ENCODE assay signal across 18 cellular contexts in genomic region chr10:46547331-46547880, GRCh38. TPM values are rescaled to one million over a fixed set of nuclear protein-coding genes. Genes with fewer than 3 reads are reported as not detected.
DNase-seq lines count a peak whose midpoint lies in the region; ATAC-seq, FAIRE-seq and TF ChIP-seq lines count a peak whose summit lies in the region.
"Had no signal": no experiment of that assay in that cellular context is flagged by ENCODE, and none has a peak within 500 bp of the region (broad histone marks: within the 10 kb centered on the region; RNA-seq: fewer than 3 reads in every experiment).

No MANE protein-coding gene starts in this region.

- TF ChIP-seq CTCF in right lobe of liver (IDR thresholded peaks at IDR 0.05) (no peak), HepG2 (CRISPR knock-in tag; IDR thresholded peaks at IDR 0.05) (no peak), ascending aorta (IDR thresholded peaks at IDR 0.05) (no peak), nephron progenitor cell (IDR thresholded peaks at IDR 0.05) (no peak), OCI-LY7 (conservative IDR thresholded peaks at IDR 0.05; ENCODE audit: low read length) (no peak)

- H3K9me3 Mint-ChIP-seq in nephron progenitor cell = no peaks in the 10 kb centered on the region
- H3K9me3 Mint-ChIP-seq: activated T-helper 2 cell treated with anti-CD3 and anti-CD28 coated beads, Interferon-gamma antibody, Interleukin-2, Interleukin-4, amounts not matched to agents 10 μg/mL and 5 μg/mL and 100 μg/mL, durations not matched to agents 14 hours and 24 hours and 36 hours; endodermal cell had no signal

- H3K9ac ChIP-seq in HepG2 (ENCODE audit: insufficient read depth, low read depth, low read length) = no peak overlapping the region

- H3K36me3 ChIP-seq in right lobe of liver = no peaks in the 10 kb centered on the region
- H3K36me3 ChIP-seq in HepG2 (replicated peaks in 1 of 2; ENCODE audit: control insufficient read depth in 1 of 2, insufficient read depth in 2 of 2, low read length in 2 of 2) = no peaks in the 10 kb centered on the region
- no peaks in the 10 kb centered on the region for H3K36me3 ChIP-seq in ascending aorta
- no peaks in the 10 kb centered on the region for H3K36me3 ChIP-seq in OCI-LY7 (ENCODE audit: insufficient read depth, low read length)
- H3K36me3 ChIP-seq: cardiac muscle cell, thoracic aorta had no signal

- no peaks in the 10 kb centered on the region for H3K36me3 Mint-ChIP-seq in nephron progenitor cell (ENCODE audit: low read depth)

- no peak overlapping the region for H2AFZ ChIP-seq in HepG2 (ENCODE audit: low read length)
- H2AFZ ChIP-seq in OCI-LY7 (ENCODE audit: low read length) = no peak overlapping the region

- no peak for ATAC-seq in right lobe of liver
- ATAC-seq in HepG2 = no peak
- ATAC-seq in GM19395 (IDR thresholded peaks at IDR 0.05; ENCODE audit: unreplicated experiment) = no peak
- ATAC-seq: activated CD4-positive, CD25-positive, alpha-beta regulatory T cell treated with anti-CD3 and anti-CD28 coated beads, Interleukin-2, amount 50 U/mL, for 24 hours; Panc1 had no signal

- H3K9me3 ChIP-seq in right lobe of liver (no peaks in the 10 kb centered on the region), HepG2 (ENCODE audit: low read length) (no peaks in the 10 kb centered on the region), ascending aorta (no peaks in the 10 kb centered on the region), OCI-LY7 (ENCODE audit: low read length) (no peaks in the 10 kb centered on the region)
- H3K9me3 ChIP-seq: thoracic aorta had no signal

- no peak for TF ChIP-seq POLR2A in right lobe of liver (IDR thresholded peaks at IDR 0.05)
- TF ChIP-seq POLR2A in HepG2 (IDR thresholded peaks at IDR 0.05; ENCODE audit: insufficient read depth in 1 of 2, low read depth in 2 of 2, low read length in 2 of 2) = no peak

- POLR2A ChIA-PET in HepG2 (lab: Yijun Ruan, JAX) = no interaction called here
- POLR2A ChIA-PET in OCI-LY7 (lab: Charles Lee) = no interaction called here

- no peaks in the 10 kb centered on the region for H3K9me2 ChIP-seq in OCI-LY7 (ENCODE audit: insufficient read depth, low read length)

- H4K20me1 ChIP-seq in HepG2 (ENCODE audit: insufficient read depth, low read length) = no peaks in the 10 kb centered on the region
- H4K20me1 ChIP-seq in OCI-LY7 (ENCODE audit: insufficient read depth, low read length) = no peaks in the 10 kb centered on the region

- CTCF ChIA-PET in HepG2 (lab: Yijun Ruan, JAX; ENCODE audit: low intra/inter-chr PET ratio, low total read pairs) (no interaction called here), OCI-LY7 (lab: Charles Lee; ENCODE audit: unreplicated experiment) (interaction anchor here (0.6 kb wide), 1 partner anchor 724 kb away, joined by 3 read pairs; no protein-coding TSS in a partner anchor)

- in situ Hi-C loops in HepG2 (cut with HindIII; ENCODE audit: extremely low pct_ligation_motif_present, low pct_unique_long_range_greater_than_20kb) = no loop called here

- no peaks in the 10 kb centered on the region for H3K27me3 Mint-ChIP-seq in nephron progenitor cell (ENCODE audit: low read depth, poor library complexity)

- H3K27ac Mint-ChIP-seq in nephron progenitor cell = no peak overlapping the region
- H3K27ac Mint-ChIP-seq: activated T-helper 2 cell treated with anti-CD3 and anti-CD28 coated beads, Interferon-gamma antibody, Interleukin-2, Interleukin-4, amounts not matched to agents 10 μg/mL and 5 μg/mL and 100 μg/mL, durations not matched to agents 14 hours and 24 hours and 36 hours; endodermal cell had no signal

- H3K4me3 Mint-ChIP-seq in nephron progenitor cell = no peak overlapping the region
- H3K4me3 Mint-ChIP-seq: endodermal cell had no signal

- BruUV-seq in HepG2 (replicated peaks; lab: Mats Ljungman, UMichigan) = no TSS peak
- no TSS peak for BruUV-seq in OCI-LY7 (replicated peaks; lab: Mats Ljungman, UMichigan)

- H3K27ac ChIP-seq in right lobe of liver (no peak overlapping the region), HepG2 (ENCODE audit: extremely low read length, insufficient read depth, low read length) (no peak overlapping the region), ascending aorta (no peak overlapping the region), OCI-LY7 (ENCODE audit: low read depth, low read length, poor library complexity, severe bottlenecking) (no peak overlapping the region)
- H3K27ac ChIP-seq: C4-2B, cardiac muscle cell, foreskin keratinocyte, thoracic aorta had no signal

- FAIRE-seq in HepG2 (lab: Jason Lieb, UNC) (no peak), urothelium cell line (lab: Jason Lieb, UNC) (peak; percentile 13)

- H3K4me1 Mint-ChIP-seq in nephron progenitor cell = peaks cover 2% of the 10 kb centered on the region

- WGBS in right lobe of liver (ENCODE audit: insufficient coverage, low coverage, low lambda C conversion rate, missing lambda C conversion rate) = 85% methylated on average over 5 of the region's 5 CpGs
- WGBS in HepG2 (ENCODE audit: low lambda C conversion rate) = 9% methylated on average over 5 of the region's 5 CpGs

- TF ChIP-seq EP300 in HepG2 (IDR thresholded peaks at IDR 0.05; ENCODE audit: low read depth in 2 of 2, low read length in 2 of 2) (no peak), HepG2 (CRISPR knock-in tag; IDR thresholded peaks at IDR 0.05; ENCODE audit: borderline replicate concordance) (no peak)

- H3K4me3 ChIP-seq in right lobe of liver = no peak overlapping the region
- no peak overlapping the region for H3K4me3 ChIP-seq in HepG2 (replicated peaks in 1 of 3; ENCODE audit: insufficient read depth in 1 of 3, low read depth in 2 of 3, low read length in 3 of 3)
- H3K4me3 ChIP-seq in ascending aorta = no peak overlapping the region
- H3K4me3 ChIP-seq in OCI-LY7 (ENCODE audit: low read depth, low read length, poor library complexity, severe bottlenecking) = no peak overlapping the region
- H3K4me3 ChIP-seq: cardiac muscle cell, thoracic aorta had no signal

- no peak for TF ChIP-seq RAD21 in HepG2 (CRISPR knock-in tag; IDR thresholded peaks at IDR 0.05)

- H3K4me2 ChIP-seq in HepG2 (ENCODE audit: low read depth, low read length) = no peak overlapping the region
- no peak overlapping the region for H3K4me2 ChIP-seq in OCI-LY7 (ENCODE audit: low read length)

- DNase-seq in right lobe of liver (peak; percentile 14 to 53 (median 37)), HepG2 (ENCODE audit: low spot score) (no peak), ascending aorta (ENCODE audit: low spot score in 2 of 2) (peak; percentile 7 to 59), nephron progenitor cell (peak; percentile 0), urothelium cell line (ENCODE audit: low spot score) (no peak), OCI-LY7 (ENCODE audit: low spot score) (no peak), NOMO-1 (lab: John Stamatoyannopoulos, UW; ENCODE audit: unreplicated experiment in 2 of 2) (no peak)
- DNase-seq: NCI-H187, NCI-H524 had no signal

- H3K4me1 ChIP-seq in right lobe of liver (no peaks in the 10 kb centered on the region), HepG2 (ENCODE audit: insufficient read depth, low read length) (no peaks in the 10 kb centered on the region), ascending aorta (peaks cover 2 to 5% of the 10 kb centered on the region in 2 donors), OCI-LY7 (ENCODE audit: insufficient read depth, low read length, poor library complexity, severe bottlenecking) (no peaks in the 10 kb centered on the region)
- H3K4me1 ChIP-seq: foreskin keratinocyte had no signal

- H3K79me2 ChIP-seq in HepG2 (ENCODE audit: insufficient read depth, low read length) (no peaks in the 10 kb centered on the region), OCI-LY7 (ENCODE audit: insufficient read depth, low read depth, low read length) (no peaks in the 10 kb centered on the region)

- no peaks in the 10 kb centered on the region for H3K27me3 ChIP-seq in right lobe of liver
- H3K27me3 ChIP-seq in HepG2 (ENCODE audit: control insufficient read depth in 1 of 2, insufficient read depth in 2 of 2, low read length in 2 of 2) = peaks cover 11 to 61% of the 10 kb centered on the region in 2 experiments
- H3K27me3 ChIP-seq in ascending aorta = no peaks in the 10 kb centered on the region
- H3K27me3 ChIP-seq: cardiac muscle cell had no signal

- intact Hi-C loops in right lobe of liver (cut with DNase I) (no loop called here), HepG2 (cut with micrococcal nuclease; ENCODE audit: unreplicated experiment) (no loop called here), ascending aorta (cut with DNase I) (no loop called here), OCI-LY7 (cut with micrococcal nuclease; ENCODE audit: unreplicated experiment) (no loop called here)

RNA-seq across cellular contexts. Expression of gene GPRIN2, which starts 9.1 kb away (rescaled TPM):
- total RNA-seq in right lobe of liver (under 1 TPM; 0.19 to 0.84 (median 0.32) TPM), HepG2 (2016; rRNA removed; fragmentation: Illumina TruSeq; extraction: Trizol) (not detected in 2 replicates), ascending aorta (6.3 TPM), OCI-LY7 (2022) (not detected in 2 replicates)
- total RNA-seq in HepG2 (2016; cell fraction: cytosol; rRNA removed; fragmentation: Illumina TruSeq; extraction: Trizol; ENCODE audit: low read depth) = not detected in 2 replicates
- not detected in 2 replicates for total RNA-seq in HepG2 (2016; cell fraction: insoluble cytoplasmic fraction; rRNA removed; fragmentation: Illumina TruSeq; extraction: Trizol)
- not detected in 2 replicates for total RNA-seq in HepG2 (2016; cell fraction: membrane; rRNA removed; fragmentation: Illumina TruSeq; extraction: Trizol)
- not detected in 2 replicates for total RNA-seq in HepG2 (2016; cell fraction: nucleus; rRNA removed; fragmentation: Illumina TruSeq; extraction: Trizol)
- not detected in 2 replicates for polyA plus RNA-seq in HepG2 (2011; rRNA removed)
- polyA plus RNA-seq in HepG2 (2011; cell fraction: cytosol; rRNA removed) = not detected in 2 replicates
- not detected in 2 replicates for polyA plus RNA-seq in HepG2 (2011; cell fraction: nucleus; rRNA removed)
- polyA plus RNA-seq in HepG2 (2012) = not detected in 2 replicates
- not detected in 2 replicates for polyA plus RNA-seq in HepG2 (2016; cell fraction: cytosol; fragmentation: Illumina TruSeq; extraction: Trizol; ENCODE audit: low read depth)
- not detected in 2 replicates for polyA plus RNA-seq in HepG2 (2016; cell fraction: insoluble cytoplasmic fraction; fragmentation: Illumina TruSeq; extraction: Trizol; ENCODE audit: low read depth)
- not detected in 2 replicates for polyA plus RNA-seq in HepG2 (2016; cell fraction: membrane; fragmentation: Illumina TruSeq; extraction: Trizol; ENCODE audit: low read depth)
- not detected in 2 replicates for polyA plus RNA-seq in HepG2 (2016; cell fraction: nucleus; fragmentation: Illumina TruSeq; extraction: Trizol; ENCODE audit: insufficient read depth, low read depth)
- polyA minus RNA-seq in HepG2 (2011; rRNA and poly(A)+ RNA removed; ENCODE audit: low replicate concordance) = not detected in 2 replicates
- not detected in 2 replicates for polyA minus RNA-seq in HepG2 (2011; cell fraction: cytosol; rRNA and poly(A)+ RNA removed)
- polyA minus RNA-seq in HepG2 (2011; cell fraction: nucleus; rRNA and poly(A)+ RNA removed) = not detected in 2 replicates
- total RNA-seq in OCI-LY7 (2014; rRNA removed; shearing (Covaris generic)) = not detected in 2 replicates
- total RNA-seq: activated T-helper 2 cell treated with anti-CD3 and anti-CD28 coated beads, Interferon-gamma antibody, Interleukin-2, Interleukin-4, amounts not matched to agents 10 μg/mL and 5 μg/mL and 100 μg/mL, durations not matched to agents 14 hours and 24 hours and 36 hours had no signal

RNA-seq across cellular contexts. Expression of gene SYT15, which starts 31.5 kb away (rescaled TPM):
- total RNA-seq in right lobe of liver (1 to 10 TPM in 2 of 6 experiments, under 1 TPM in 4; 0.43 to 1.3 (median 0.82) TPM), HepG2 (2016; rRNA removed; fragmentation: Illumina TruSeq; extraction: Trizol) (0.24 and 0.38 TPM in 2 replicates), ascending aorta (50.9 TPM), OCI-LY7 (2022) (1.5 and 2.1 TPM in 2 replicates)
- 0.40 TPM in 1 of 2 replicates, not detected in the other for total RNA-seq in HepG2 (2016; cell fraction: cytosol; rRNA removed; fragmentation: Illumina TruSeq; extraction: Trizol; ENCODE audit: low read depth)
- 0.19 and 0.34 TPM in 2 replicates for total RNA-seq in HepG2 (2016; cell fraction: insoluble cytoplasmic fraction; rRNA removed; fragmentation: Illumina TruSeq; extraction: Trizol)
- 0.24 and 0.37 TPM in 2 replicates for total RNA-seq in HepG2 (2016; cell fraction: membrane; rRNA removed; fragmentation: Illumina TruSeq; extraction: Trizol)
- 0.43 and 0.47 TPM in 2 replicates for total RNA-seq in HepG2 (2016; cell fraction: nucleus; rRNA removed; fragmentation: Illumina TruSeq; extraction: Trizol)
- polyA plus RNA-seq in HepG2 (2011; rRNA removed) = 0.24 and 0.29 TPM in 2 replicates
- polyA plus RNA-seq in HepG2 (2011; cell fraction: cytosol; rRNA removed) = 0.13 and 0.15 TPM in 2 replicates
- 0.51 and 0.57 TPM in 2 replicates for polyA plus RNA-seq in HepG2 (2011; cell fraction: nucleus; rRNA removed)
- 3.1 and 5.1 TPM in 2 replicates for polyA plus RNA-seq in HepG2 (2012)
- polyA plus RNA-seq in HepG2 (2016; cell fraction: cytosol; fragmentation: Illumina TruSeq; extraction: Trizol; ENCODE audit: low read depth) = 0.25 TPM in 1 of 2 replicates, not detected in the other
- 0.30 and 0.46 TPM in 2 replicates for polyA plus RNA-seq in HepG2 (2016; cell fraction: insoluble cytoplasmic fraction; fragmentation: Illumina TruSeq; extraction: Trizol; ENCODE audit: low read depth)
- polyA plus RNA-seq in HepG2 (2016; cell fraction: membrane; fragmentation: Illumina TruSeq; extraction: Trizol; ENCODE audit: low read depth) = 0.15 and 0.24 TPM in 2 replicates
- 0.45 and 1.1 TPM in 2 replicates for polyA plus RNA-seq in HepG2 (2016; cell fraction: nucleus; fragmentation: Illumina TruSeq; extraction: Trizol; ENCODE audit: insufficient read depth, low read depth)
- 0.70 and 0.86 TPM in 2 replicates for polyA minus RNA-seq in HepG2 (2011; rRNA and poly(A)+ RNA removed; ENCODE audit: low replicate concordance)
- not detected in 2 replicates for polyA minus RNA-seq in HepG2 (2011; cell fraction: cytosol; rRNA and poly(A)+ RNA removed)
- 1.9 and 2.8 TPM in 2 replicates for polyA minus RNA-seq in HepG2 (2011; cell fraction: nucleus; rRNA and poly(A)+ RNA removed)
- 0.25 and 0.31 TPM in 2 replicates for total RNA-seq in OCI-LY7 (2014; rRNA removed; shearing (Covaris generic))

Comparison
In these comparisons a context has a peak if more than half of its experiments do, and no peak if none do; other contexts are left out.
1. DNase-seq: peak in right lobe of liver (3 of 3), ascending aorta (2 of 2) and nephron progenitor cell (single experiment); none in HepG2 (single experiment), urothelium cell line (single experiment), OCI-LY7 (single experiment) and NOMO-1 (0 of 2).
2. RNA of gene SYT15, which starts 31.5 kb away (total RNA-seq): 50.9 TPM in ascending aorta (single experiment); 0.25 to 2.1 TPM in OCI-LY7, 0.43 to 1.3 TPM in right lobe of liver and 0.19 to 0.47 TPM in HepG2; every median in the first group is over 10 times any median in the second.